13 cellular contexts compared by ENCODE assay signal in the genomic region with DNA sequence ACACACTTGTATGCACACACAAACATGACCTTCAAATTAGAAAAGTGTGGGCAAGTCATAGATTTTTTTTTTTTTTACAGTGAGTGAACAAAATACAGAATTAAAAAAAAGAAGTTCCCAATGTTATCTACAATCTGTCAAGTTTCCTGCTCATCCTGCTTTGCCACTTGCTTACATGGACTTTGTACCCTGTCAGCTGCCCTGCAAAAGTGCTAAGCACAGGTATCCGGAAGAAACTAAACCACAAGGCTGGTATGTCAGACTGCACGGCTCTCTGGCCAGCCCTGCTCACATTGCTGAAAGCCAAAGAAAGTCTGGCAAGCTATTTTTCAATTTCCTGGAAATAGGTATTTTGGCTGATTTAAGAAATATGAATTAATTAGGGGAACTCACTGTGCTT. TPM values are rescaled to one million over a fixed set of nuclear protein-coding genes. Genes with fewer than 3 reads are reported as not detected.
DNase-seq lines count a peak whose midpoint lies in the region; ATAC-seq and TF ChIP-seq lines count a peak whose summit lies in the region.
"Had no signal": no experiment of that assay in that cellular context is flagged by ENCODE, and none has a peak within 500 bp of the region (broad histone marks: within the 10 kb centered on the region; RNA-seq: fewer than 3 reads in every experiment).

No MANE protein-coding gene starts in this region.

- no peaks in the 10 kb centered on the region for H3K79me2 ChIP-seq in GM23338 (replicated peaks; ENCODE audit: insufficient read depth)

- no peaks in the 10 kb centered on the region for H3K4me1 ChIP-seq in left lung
- no peaks in the 10 kb centered on the region for H3K4me1 ChIP-seq in GM23338 (ENCODE audit: insufficient read depth)
- H3K4me1 ChIP-seq: BLaER1 treated with 17β-estradiol and CSF1 and Interleukin-3, amounts not matched to agents 10 nM and 100 nM had no signal

- peaks cover 5% of the 10 kb centered on the region; the same call in 2 of the 3 replicates for H3K4me1 Mint-ChIP-seq in GM23338

- TF ChIP-seq CTCF in left lung (IDR thresholded peaks at IDR 0.05) (no peak), GM23338 (conservative IDR thresholded peaks at IDR 0.05; ENCODE audit: low read depth in 2 of 2) (no peak)

- H3F3A ChIP-seq in GM23338 (replicated peaks; ENCODE audit: low read depth), result no peaks in the 10 kb centered on the region

- no peak overlapping the region for H2AFZ ChIP-seq in GM23338

- H3K27ac ChIP-seq in SK-N-MC, result 0 out of 2 replicates have a peak overlapping the region, but pooled peaks have one; percentile 13
- no peak overlapping the region for H3K27ac ChIP-seq in left lung
- H3K27ac ChIP-seq in GM23338 (ENCODE audit: low read depth), result no peak overlapping the region
- H3K27ac ChIP-seq: BLaER1 treated with 17β-estradiol and CSF1 and Interleukin-3, amounts not matched to agents 10 nM and 100 nM; HL-60 had no signal

- H4K20me1 ChIP-seq in GM23338 (replicated peaks; ENCODE audit: insufficient read depth), result no peaks in the 10 kb centered on the region
- H4K20me1 ChIP-seq: BLaER1 treated with 17β-estradiol and CSF1 and Interleukin-3, amounts not matched to agents 10 nM and 100 nM had no signal

- H3K9me2 ChIP-seq in GM23338 (ENCODE audit: insufficient read depth), result no peaks in the 10 kb centered on the region

- H3K4me3 ChIP-seq in SK-N-MC (peak overlapping the region; percentile 40; the same call in 1 of the 2 replicates), left lung (no peak overlapping the region), GM23338 (no peak overlapping the region)
- H3K4me3 ChIP-seq: BLaER1 treated with 17β-estradiol and CSF1 and Interleukin-3, amounts not matched to agents 10 nM and 100 nM had no signal

- no peaks in the 10 kb centered on the region for H3K9me3 Mint-ChIP-seq in GM23338

- H3K27ac Mint-ChIP-seq in GM23338, result no peak overlapping the region

- DNase-seq in DMS53 (lab: John Stamatoyannopoulos, UW) (peak; percentile 93), SK-N-MC (ENCODE audit: low read depth, low spot score) (peak; percentile 20), left lung (no peak), dedifferentiated amniotic fluid mesenchymal stem cell (ENCODE audit: extremely low spot score) (no peak), GM23338 (ENCODE audit: low spot score) (no peak), pons (ENCODE audit: low spot score) (no peak)
- DNase-seq: activated CD8-positive, alpha-beta memory T cell treated with anti-CD3 and anti-CD28 coated beads, Interleukin-2, amount 50 U/mL, for 4 hours; NCI-H1105 treated with DMSO at 0.1 percent for 48 hours; right cardiac atrium had no signal

- H3K36me3 ChIP-seq in SK-N-MC (ENCODE audit: insufficient read depth, low read length) (no peaks in the 10 kb centered on the region), left lung (no peaks in the 10 kb centered on the region), GM23338 (ENCODE audit: insufficient read depth) (no peaks in the 10 kb centered on the region)
- H3K36me3 ChIP-seq: BLaER1 treated with 17β-estradiol and CSF1 and Interleukin-3, amounts not matched to agents 10 nM and 100 nM had no signal

- no peak overlapping the region for H3K4me3 Mint-ChIP-seq in GM23338

- H3K4me2 ChIP-seq in GM23338, result no peak overlapping the region
- H3K4me2 ChIP-seq: BLaER1 treated with 17β-estradiol and CSF1 and Interleukin-3, amounts not matched to agents 10 nM and 100 nM had no signal

- H3K27me3 Mint-ChIP-seq in GM23338 (ENCODE audit: insufficient read depth, low read depth, poor library complexity), result no peaks in the 10 kb centered on the region

- intact Hi-C loops in left lung (cut with DNase I), result no loop called here

- no peaks in the 10 kb centered on the region for H3K9me3 ChIP-seq in SK-N-MC (ENCODE audit: low read depth, low read length)
- no peaks in the 10 kb centered on the region for H3K9me3 ChIP-seq in left lung

- H3K36me3 Mint-ChIP-seq in GM23338 (ENCODE audit: low read depth), result no peaks in the 10 kb centered on the region

- H3K9ac ChIP-seq in SK-N-MC (ENCODE audit: insufficient read length), result no peak overlapping the region
- H3K9ac ChIP-seq: BLaER1 treated with 17β-estradiol and CSF1 and Interleukin-3, amounts not matched to agents 10 nM and 100 nM had no signal

- H3K27me3 ChIP-seq in left lung (no peaks in the 10 kb centered on the region), GM23338 (ENCODE audit: insufficient read depth) (no peaks in the 10 kb centered on the region)
- H3K27me3 ChIP-seq: BLaER1 treated with 17β-estradiol and CSF1 and Interleukin-3, amounts not matched to agents 10 nM and 100 nM had no signal

- ATAC-seq in HG02763 (IDR thresholded peaks at IDR 0.05; ENCODE audit: unreplicated experiment) (peak; percentile 79), left lung (peak; percentile 79), GM19035 (IDR thresholded peaks at IDR 0.05; ENCODE audit: unreplicated experiment) (no peak), GM23338 (no peak)
- ATAC-seq: right cardiac atrium had no signal

TF ChIP-seq in GM23338, 12 proteins besides CTCF, POLR2A, EP300 and RAD21 (continues in another document):
- TF ChIP-seq CREB1 (CRISPR knock-in tag; IDR thresholded peaks at IDR 0.05; ENCODE audit: low read depth) (no peak), JUNB (IDR thresholded peaks at IDR 0.05; ENCODE audit: unreplicated experiment) (no peak), ZNF114 (CRISPR knock-in tag; IDR thresholded peaks at IDR 0.05) (no peak), ZNF462 (CRISPR knock-in tag; IDR thresholded peaks at IDR 0.05) (no peak)

RNA-seq across cellular contexts. Expression of gene BCLAF3, which starts 38.9 kb away (rescaled TPM):
- total RNA-seq in left lung, result 10 to 100 TPM; 11.1 to 14.1 TPM
- total RNA-seq in GM23338 (2014; rRNA removed; shearing (Covaris generic)), result 9.2 and 9.3 TPM in 2 replicates
- polyA plus RNA-seq in GM23338 (2016; fragmentation: Nextera tagmentation; extraction: Ambion mirVana), result 6.5 and 7.5 TPM in 2 replicates

Comparison
In these comparisons a context has a peak if more than half of its experiments do, and no peak if none do; other contexts are left out.
1. DNase-seq: peak in DMS53 (single experiment) and SK-N-MC (single experiment); none in left lung (0 of 2), dedifferentiated amniotic fluid mesenchymal stem cell (single experiment), GM23338 (single experiment) and pons (single experiment).
2. ATAC-seq: peak in HG02763 (single experiment) and left lung (single experiment); none in GM19035 (single experiment) and GM23338 (single experiment).